ENCODE assay signal across 8 cellular contexts in the genomic region with DNA sequence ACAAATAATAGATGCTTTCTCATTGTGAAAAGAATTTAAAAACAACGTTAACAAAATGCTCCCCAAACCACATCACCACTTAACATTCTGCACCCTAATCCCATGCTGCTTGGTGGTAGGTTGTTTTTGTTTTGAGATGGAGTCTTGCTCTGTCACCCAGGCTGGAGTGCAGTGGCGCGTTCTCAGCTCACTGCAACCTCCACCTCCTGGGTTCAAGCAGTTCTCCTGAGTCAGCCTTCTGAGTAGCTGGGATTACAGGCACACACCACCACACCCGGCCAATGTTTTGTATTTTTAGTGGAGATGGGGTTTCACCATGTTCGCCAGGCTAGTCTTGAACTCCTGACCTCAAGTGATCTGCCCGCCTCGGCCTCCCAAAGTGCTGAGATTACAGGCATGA.
DNase-seq lines count a peak whose midpoint lies in the region; ATAC-seq, FAIRE-seq and TF ChIP-seq lines count a peak whose summit lies in the region.
"Not testable (repeated sequence)": the region's sequence is repeated elsewhere in the genome, so short reads cannot be mapped to it uniquely, and the experiment has no call there.

No MANE protein-coding gene starts in this region.

- WGBS in GM12878 (ENCODE audit: insufficient coverage, insufficient replicate concordance, low lambda C conversion rate, missing lambda C conversion rate): 65% methylated on average over 7 of the region's 7 CpGs
- WGBS in esophagus muscularis mucosa: 59% methylated on average over 7 of the region's 7 CpGs
- WGBS in sigmoid colon, 2 donors: 68 to 74% methylated on average over 7 of the region's 7 CpGs
- WGBS in thyroid gland, 2 donors: 44 to 46% methylated on average over 7 of the region's 7 CpGs

- H3K4me1 Mint-ChIP-seq in nephron: peaks cover 41% of the 10 kb centered on the region

- not testable (repeated sequence) for TF ChIP-seq CTCF in DOHH2 (IDR thresholded peaks at IDR 0.05; ENCODE audit: low read depth, low read length, poor library complexity, severe bottlenecking); GM12878 (IDR thresholded peaks at IDR 0.05 in 2 of 3, conservative IDR thresholded peaks at IDR 0.05 in 1 of 3; ENCODE audit: control insufficient read depth in 2 of 3, extremely low read depth in 1 of 3, insufficient read depth in 1 of 3, low read depth in 3 of 3, low read length in 3 of 3); esophagus muscularis mucosa (IDR thresholded peaks at IDR 0.05); kidney (IDR thresholded peaks at IDR 0.05; ENCODE audit: borderline replicate concordance, extremely low read depth, insufficient read depth); nephron (IDR thresholded peaks at IDR 0.05; ENCODE audit: unreplicated experiment in 3 of 3); sigmoid colon (IDR thresholded peaks at IDR 0.05); thyroid gland (IDR thresholded peaks at IDR 0.05)

- intact Hi-C loops in GM12878 (cut with micrococcal nuclease; ENCODE audit: unreplicated experiment); esophagus muscularis mucosa (cut with DNase I); kidney (cut with DNase I); sigmoid colon (cut with DNase I); thyroid gland (cut with DNase I): not testable (repeated sequence)

- peaks cover 59% of the 10 kb centered on the region for H3K79me2 ChIP-seq in DOHH2 (ENCODE audit: control insufficient read depth, low read length)
- peaks cover 98% of the 10 kb centered on the region for H3K79me2 ChIP-seq in GM12878 (ENCODE audit: control insufficient read depth, insufficient read depth, low read length)

- not testable (repeated sequence) for H2AFZ ChIP-seq in GM12878 (ENCODE audit: control insufficient read depth, low read depth, low read length)

- H3K36me3 Mint-ChIP-seq in nephron (ENCODE audit: low read depth): not testable (repeated sequence)

- H3K9ac ChIP-seq in GM12878 (ENCODE audit: control insufficient read depth, insufficient read depth, low read length); kidney (ENCODE audit: low read length in 2 of 2): not testable (repeated sequence)

- not testable (repeated sequence) for BruUV-seq in GM12878 (replicated peaks; lab: Mats Ljungman, UMichigan)

- not testable (repeated sequence) for H3K27me3 Mint-ChIP-seq in nephron (ENCODE audit: low read depth)

- H3K4me1 ChIP-seq in DOHH2 (ENCODE audit: control insufficient read depth, low read length) (peaks cover 48% of the 10 kb centered on the region), GM12878 (ENCODE audit: control insufficient read depth, insufficient read depth, low read length) (peaks cover 53% of the 10 kb centered on the region), esophagus muscularis mucosa (peaks cover 98 to 100% (median 100%) of the 10 kb centered on the region in 4 donors), kidney (ENCODE audit: control insufficient read depth in 1 of 2, insufficient read depth in 1 of 2, low read depth in 1 of 2, low read length in 2 of 2) (peaks cover 36 to 62% of the 10 kb centered on the region in 2 donors), sigmoid colon (peaks cover 0 to 99% (median 94%) of the 10 kb centered on the region in 4 donors), thyroid gland (peaks cover 97 to 98% of the 10 kb centered on the region in 2 donors)

- H3K4me2 ChIP-seq in DOHH2 (ENCODE audit: low read length) (peak overlapping the region; percentile 54), GM12878 (ENCODE audit: control insufficient read depth, insufficient read depth) (peak overlapping the region; percentile 50; the same call in 1 of the 2 replicates)

- H3F3A ChIP-seq in DOHH2 (ENCODE audit: control insufficient read depth, insufficient read depth): not testable (repeated sequence)

- H3K4me3 Mint-ChIP-seq in nephron: peak overlapping the region in 2 of 3 experiments; percentile 14 to 29

- CTCF ChIA-PET in GM12878 (lab: Yijun Ruan, JAX): not testable (repeated sequence)

- FAIRE-seq in RCC 7860 (lab: Jason Lieb, UNC); GM12878 (lab: Jason Lieb, UNC); kidney (lab: Jason Lieb, UNC): not testable (repeated sequence)

- not testable (repeated sequence) for H3K27ac ChIP-seq in DOHH2 (ENCODE audit: low read depth, low read length)
- H3K27ac ChIP-seq in GM12878 (ENCODE audit: control insufficient read depth, insufficient read depth) (0 out of 2 replicates have a peak overlapping the region, but pooled peaks have one; percentile 3), esophagus muscularis mucosa (replicated peaks in 1 of 4) (peak overlapping the region; percentile 75 to 89 (median 83)), kidney (ENCODE audit: low read depth in 2 of 2, low read length in 2 of 2) (peak overlapping the region; percentile 66 to 71), sigmoid colon (peak overlapping the region; percentile 80 to 87 (median 84)), thyroid gland (peak overlapping the region; percentile 89 to 93 (median 89))

- not testable (repeated sequence) for H3K36me3 ChIP-seq in DOHH2 (ENCODE audit: control insufficient read depth, low read length); GM12878 (ENCODE audit: control insufficient read depth in 2 of 2, insufficient read depth in 2 of 2, low read length in 1 of 2); esophagus muscularis mucosa; kidney (ENCODE audit: control insufficient read depth in 1 of 2, insufficient read depth in 2 of 2, low read length in 2 of 2); sigmoid colon; thyroid gland

- peak overlapping the region; percentile 29; the same call in 1 of the 2 replicates for H3K4me3 ChIP-seq in DOHH2 (ENCODE audit: low read length)
- H3K4me3 ChIP-seq in GM12878; esophagus muscularis mucosa; kidney (ENCODE audit: low read length in 2 of 2); sigmoid colon; thyroid gland (replicated peaks in 1 of 3): not testable (repeated sequence)

- TF ChIP-seq RAD21 in GM12878 (IDR thresholded peaks at IDR 0.05; ENCODE audit: insufficient read depth, low read depth, low read length): not testable (repeated sequence)

- not testable (repeated sequence) for H3K9me3 Mint-ChIP-seq in nephron

- H3K9me2 ChIP-seq in DOHH2 (replicated peaks; ENCODE audit: control insufficient read depth, low read length): not testable (repeated sequence)

- DNase-seq in RCC 7860 (ENCODE audit: low spot score) (peak; percentile 45), esophagus muscularis mucosa (ENCODE audit: extremely low spot score) (peak; percentile 50), thyroid gland (peak in 1 of 2 donors; percentile 35)
- not testable (repeated sequence) for DNase-seq in GM12878 (ENCODE audit: low read depth, low spot score); kidney; sigmoid colon

- RAD21 ChIA-PET in GM12878 (lab: Charles Lee; ENCODE audit: unreplicated experiment): interaction anchor here (1.2 to 3.2 kb wide), 4 partner anchors 20 to 101 kb away, joined by 3 to 13 read pairs (median 7); partner anchors contain the start of gene AFF1

- H3K9me3 ChIP-seq in DOHH2 (ENCODE audit: control insufficient read depth, insufficient read depth, low read length); GM12878 (replicated peaks; ENCODE audit: control insufficient read depth, insufficient read depth, low read length); esophagus muscularis mucosa; kidney (ENCODE audit: control insufficient read depth in 1 of 2, low read length in 2 of 2); sigmoid colon; thyroid gland: not testable (repeated sequence)

- SMC1A ChIA-PET in GM12878 (lab: Charles Lee; ENCODE audit: uncharacterized antibody, unreplicated experiment): interaction anchor here (0.8 to 2.6 kb wide), 3 partner anchors 19 to 29 kb away, joined by 3 to 16 read pairs (median 6); no protein-coding TSS in a partner anchor

- TF ChIP-seq EP300 in GM12878 (IDR thresholded peaks at IDR 0.05; ENCODE audit: borderline replicate concordance in 1 of 2, control insufficient read depth in 1 of 2, low read depth in 2 of 2, low read length in 2 of 2); esophagus muscularis mucosa (IDR thresholded peaks at IDR 0.05); sigmoid colon (IDR thresholded peaks at IDR 0.05): not testable (repeated sequence)

- TF ChIP-seq POLR2A in GM12878 (IDR thresholded peaks at IDR 0.05; ENCODE audit: low read depth, low read length); esophagus muscularis mucosa (IDR thresholded peaks at IDR 0.05; ENCODE audit: low read depth); sigmoid colon (IDR thresholded peaks at IDR 0.05); thyroid gland (IDR thresholded peaks at IDR 0.05): not testable (repeated sequence)

- H3K27ac Mint-ChIP-seq in nephron: peak overlapping the region; percentile 90 to 92 (median 91)

- ATAC-seq in GM12878: not testable (repeated sequence)

- H4K20me1 ChIP-seq in DOHH2 (ENCODE audit: control insufficient read depth, insufficient read depth, low read depth, low read length): peaks cover 12% of the 10 kb centered on the region
- H4K20me1 ChIP-seq in GM12878 (ENCODE audit: control insufficient read depth, insufficient read depth): not testable (repeated sequence)

- not testable (repeated sequence) for H3K27me3 ChIP-seq in DOHH2 (ENCODE audit: control insufficient read depth, low read length); GM12878 (replicated peaks in 1 of 2; ENCODE audit: control insufficient read depth in 2 of 2, insufficient read depth in 2 of 2, low read length in 1 of 2); esophagus muscularis mucosa; sigmoid colon; thyroid gland

- POLR2A ChIA-PET in GM12878 (lab: Charles Lee): interaction anchor here (1.0 to 1.3 kb wide), 2 partner anchors 26 to 97 kb away, joined by 3 read pairs; no protein-coding TSS in a partner anchor

- in situ Hi-C loops in GM12878 (cut with MboI): not testable (repeated sequence)

TF ChIP-seq in GM12878, 131 proteins besides CTCF, POLR2A, EP300 and RAD21:
- TF ChIP-seq HDGF (IDR thresholded peaks at IDR 0.05): 0 out of 2 replicates have a peak, but pooled peaks have one; percentile 35
